20 cellular contexts compared by ENCODE assay signal in genomic region chr9:80485420-80485819, GRCh38.
DNase-seq lines count a peak whose midpoint lies in the region; ATAC-seq and TF ChIP-seq lines count a peak whose summit lies in the region.
"Had no signal": no experiment of that assay in that cellular context is flagged by ENCODE, and none has a peak within 500 bp of the region (broad histone marks: within the 10 kb centered on the region; RNA-seq: fewer than 3 reads in every experiment).

No MANE protein-coding gene starts in this region.

- intact Hi-C loops in MCF 10A (cut with micrococcal nuclease) (no loop called here), mammary epithelial cell (cut with micrococcal nuclease) (no loop called here), heart right ventricle (cut with DNase I) (no loop called here)

- no peak overlapping the region for H2AFZ ChIP-seq in mammary epithelial cell (ENCODE audit: low read depth, low read length)

- H3K27ac ChIP-seq in mammary epithelial cell (ENCODE audit: insufficient read depth, low read depth, low read length) = no peak overlapping the region
- H3K27ac ChIP-seq in heart right ventricle = no peak overlapping the region
- H3K27ac ChIP-seq: 22Rv1 had no signal

- POLR2A ChIA-PET in MCF 10A (lab: Yijun Ruan, JAX) = interaction anchor here (0.6 kb wide), 1 partner anchor 160 kb away, joined by 3 read pairs; no protein-coding TSS in a partner anchor

- DNase-seq in MCF 10A (ENCODE audit: unreplicated experiment) = peak; percentile 6
- DNase-seq in mammary epithelial cell = no peak
- DNase-seq in M059J (ENCODE audit: low read depth) = peak; percentile 13
- DNase-seq in glutamatergic neuron = no peak
- no peak for DNase-seq in NCI-H146 (lab: John Stamatoyannopoulos, UW)
- DNase-seq in heart right ventricle = no peak
- DNase-seq: AML-193; C1 segment of cervical spinal cord; CD8-positive, alpha-beta T cell; DMS153; GDM1; KBM-7; NCI-H1105 treated with DMSO at 0.1 percent for 48 hours; NCI-H1694; NCI-H2081 treated with DMSO at 0.1 percent for 48 hours; NCI-H2171 treated with DMSO at 0.1 percent for 48 hours; Right ventricle myocardium superior had no signal

- TF ChIP-seq CTCF in MCF 10A (IDR thresholded peaks at IDR 0.05; ENCODE audit: unreplicated experiment) (no peak), mammary epithelial cell (conservative IDR thresholded peaks at IDR 0.05 in 1 of 2, IDR thresholded peaks at IDR 0.05 in 1 of 2; ENCODE audit: extremely low read depth in 1 of 2, insufficient read depth in 1 of 2, low read depth in 1 of 2, low read length in 2 of 2) (no peak), glutamatergic neuron (IDR thresholded peaks at IDR 0.05; ENCODE audit: partially characterized antibody, unreplicated experiment) (no peak), heart right ventricle (IDR thresholded peaks at IDR 0.05) (no peak)

- H3K36me3 ChIP-seq in mammary epithelial cell (ENCODE audit: insufficient read depth, low read length) = no peaks in the 10 kb centered on the region
- no peaks in the 10 kb centered on the region for H3K36me3 ChIP-seq in heart right ventricle

- ATAC-seq in GM18907 (IDR thresholded peaks at IDR 0.05; ENCODE audit: unreplicated experiment) (no peak), HG02884 (IDR thresholded peaks at IDR 0.05; ENCODE audit: unreplicated experiment) (no peak), heart right ventricle (no peak)
- ATAC-seq: CD8-positive, alpha-beta T cell had no signal

- H3K27me3 ChIP-seq in mammary epithelial cell (ENCODE audit: insufficient read depth, low read length) = no peaks in the 10 kb centered on the region
- no peaks in the 10 kb centered on the region for H3K27me3 ChIP-seq in heart right ventricle

- dilution Hi-C loops in mammary epithelial cell (cut with HindIII; ENCODE audit: low sequenced_read_pairs) = no loop called here

- no peaks in the 10 kb centered on the region for H3K36me3 Mint-ChIP-seq in MCF 10A (ENCODE audit: insufficient read depth, unreplicated experiment)
- peaks cover 14% of the 10 kb centered on the region for H3K36me3 Mint-ChIP-seq in glutamatergic neuron (ENCODE audit: unreplicated experiment)
- H3K36me3 Mint-ChIP-seq: CD8-positive, alpha-beta T cell had no signal

- H3K9ac ChIP-seq in mammary epithelial cell (ENCODE audit: insufficient read depth, low read length) = no peak overlapping the region

- no peaks in the 10 kb centered on the region for H4K20me1 ChIP-seq in mammary epithelial cell (ENCODE audit: insufficient read depth, low read length)

- no peak overlapping the region for H3K4me2 ChIP-seq in mammary epithelial cell (ENCODE audit: insufficient read depth, low read depth, low read length)

- CTCF ChIA-PET in MCF 10A (lab: Yijun Ruan, JAX) = interaction anchor here (0.6 kb wide), 1 partner anchor 1285 kb away, joined by 3 read pairs; no protein-coding TSS in a partner anchor
- CTCF ChIA-PET in mammary epithelial cell (lab: Charles Lee; ENCODE audit: low non-redundant PET) = no interaction called here

- in situ Hi-C loops in mammary epithelial cell (cut with MboI; ENCODE audit: low sequenced_read_pairs in 2 of 2) = no loop called here

- H3K79me2 ChIP-seq in mammary epithelial cell (ENCODE audit: insufficient read depth, low read length) = no peaks in the 10 kb centered on the region

- H3K4me1 ChIP-seq in mammary epithelial cell (ENCODE audit: insufficient read depth, low read length) (no peaks in the 10 kb centered on the region), heart right ventricle (no peaks in the 10 kb centered on the region)

- H3K9me3 Mint-ChIP-seq in MCF 10A (ENCODE audit: unreplicated experiment) (peaks cover 18% of the 10 kb centered on the region), glutamatergic neuron (ENCODE audit: unreplicated experiment) (peaks cover 6% of the 10 kb centered on the region)

- H3K4me3 ChIP-seq in mammary epithelial cell (replicated peaks in 1 of 3; ENCODE audit: insufficient read depth in 1 of 3, low read depth in 2 of 3, low read length in 3 of 3) (no peak overlapping the region), heart right ventricle (no peak overlapping the region)

- H3K27ac Mint-ChIP-seq in MCF 10A (ENCODE audit: low read depth, unreplicated experiment) = peak overlapping the region; percentile 28
- H3K27ac Mint-ChIP-seq in glutamatergic neuron (ENCODE audit: unreplicated experiment) = peak overlapping the region; percentile 78
- H3K27ac Mint-ChIP-seq: CD8-positive, alpha-beta T cell had no signal

- H3K4me1 Mint-ChIP-seq in MCF 10A (ENCODE audit: insufficient read depth, unreplicated experiment) (peaks cover 7% of the 10 kb centered on the region), glutamatergic neuron (ENCODE audit: low read depth, unreplicated experiment) (peaks cover 10% of the 10 kb centered on the region)

- H3K4me3 Mint-ChIP-seq in MCF 10A (ENCODE audit: unreplicated experiment) = no peak overlapping the region
- H3K4me3 Mint-ChIP-seq in glutamatergic neuron (ENCODE audit: unreplicated experiment) = no peak overlapping the region
- H3K4me3 Mint-ChIP-seq: CD8-positive, alpha-beta T cell had no signal

- H3K9me3 ChIP-seq in mammary epithelial cell (replicated peaks; ENCODE audit: insufficient read depth, low read length) = no peaks in the 10 kb centered on the region
- peaks cover 0 to 37% (median 18%) of the 10 kb centered on the region in 11 donors for H3K9me3 ChIP-seq in heart right ventricle

- H3K27me3 Mint-ChIP-seq in MCF 10A (ENCODE audit: insufficient read depth, unreplicated experiment) (no peaks in the 10 kb centered on the region), glutamatergic neuron (ENCODE audit: unreplicated experiment) (no peaks in the 10 kb centered on the region)

- no TSS peak for BruUV-seq in MCF 10A (replicated peaks; lab: Mats Ljungman, UMichigan)
- BruUV-seq in mammary epithelial cell (replicated peaks; lab: Mats Ljungman, UMichigan) = no TSS peak

Comparison
In these comparisons a context has a peak if more than half of its experiments do, and no peak if none do; other contexts are left out.
1. DNase-seq: peak in MCF 10A (single experiment) and M059J (single experiment); none in mammary epithelial cell (single experiment), glutamatergic neuron (single experiment), NCI-H146 (single experiment) and heart right ventricle (0 of 2).